In the genomic region with DNA sequence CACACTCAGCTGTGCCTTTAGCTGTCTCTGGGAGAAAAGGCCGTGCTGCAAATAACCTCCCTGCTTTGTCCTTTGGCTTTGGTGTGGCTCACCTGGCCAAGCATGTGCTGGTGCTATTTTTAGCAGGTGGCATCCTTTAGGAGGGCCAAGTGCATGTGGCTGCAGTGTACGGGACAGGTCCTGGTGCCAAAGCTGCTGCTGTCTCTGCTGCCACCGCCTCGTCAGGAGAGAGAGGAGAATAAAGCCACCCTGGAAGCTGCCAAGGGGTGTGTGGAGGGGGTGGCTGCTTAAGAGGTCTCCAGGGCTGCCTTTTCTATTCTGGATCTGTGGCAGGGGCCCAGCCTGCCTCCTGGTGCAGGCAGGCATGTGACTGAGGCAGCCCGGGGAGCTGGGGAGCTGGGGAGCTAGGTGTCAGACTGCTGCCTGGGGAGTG, we compare ENCODE assay signal across 13 cellular contexts. TPM values are rescaled to one million over a fixed set of nuclear protein-coding genes. Genes with fewer than 3 reads are reported as not detected.
DNase-seq lines count a peak whose midpoint lies in the region; ATAC-seq and TF ChIP-seq lines count a peak whose summit lies in the region.
"Had no signal": no experiment of that assay in that cellular context is flagged by ENCODE, and none has a peak within 500 bp of the region (broad histone marks: within the 10 kb centered on the region; RNA-seq: fewer than 3 reads in every experiment).

No MANE protein-coding gene starts in this region.

- no peak for TF ChIP-seq POLR2A in sigmoid colon (IDR thresholded peaks at IDR 0.05)
- no peak for TF ChIP-seq POLR2A in lower leg skin (IDR thresholded peaks at IDR 0.05)

- CTCF ChIA-PET in HEK293 (lab: Yijun Ruan, JAX): no interaction called here

- ATAC-seq in left lobe of liver: peak; percentile 80
- no peak for ATAC-seq in HG02885 (IDR thresholded peaks at IDR 0.05; ENCODE audit: poor library complexity, unreplicated experiment)
- ATAC-seq: WTC11 had no signal

- DNase-seq in left lobe of liver (ENCODE audit: low spot score) (peak; percentile 85), sigmoid colon (peak; percentile 89), NCI-H146 treated with DMSO at 0.1 percent for 48 hours (lab: John Stamatoyannopoulos, UW; ENCODE audit: unreplicated experiment) (no peak), lower leg skin (ENCODE audit: low spot score in 2 of 2) (no peak), NCI-H1436 (lab: John Stamatoyannopoulos, UW) (no peak)
- DNase-seq: MG63, NCI-H510A treated with DMSO at 0.1 percent for 48 hours, SIG-M5 had no signal

- TF ChIP-seq EP300 in sigmoid colon (IDR thresholded peaks at IDR 0.05): peak; percentile 26 to 77 (median 40)

- intact Hi-C loops in dendritic cell treated with granulocyte-macrophage colony-stimulating factor and Interleukin-4, amounts not matched to agents 40 ng/mL and 50 ng/mL, for 4 days (cut with micrococcal nuclease): no loop called here
- intact Hi-C loops in sigmoid colon (cut with DNase I): loop anchor here (10.0 kb wide), 1 partner anchor 256 kb away; a partner anchor contains a TSS
- intact Hi-C loops in lower leg skin (cut with DNase I; ENCODE audit: low total_unique reads): no loop called here

- H3K27me3 Mint-ChIP-seq in dendritic cell treated with granulocyte-macrophage colony-stimulating factor and Interleukin-4, amounts not matched to agents 40 ng/mL and 50 ng/mL, for 4 days: no peaks in the 10 kb centered on the region

- H3K9me3 ChIP-seq in HEK293 (ENCODE audit: control insufficient read depth, insufficient read depth, low read depth, low read length): no peaks in the 10 kb centered on the region
- H3K9me3 ChIP-seq in sigmoid colon: no peaks in the 10 kb centered on the region
- H3K9me3 ChIP-seq: MG63 had no signal

- H3K27ac ChIP-seq in HEK293 (ENCODE audit: extremely low read depth, low read depth, low read length) (no peak overlapping the region), sigmoid colon (peak overlapping the region; percentile 88 to 98 (median 96))

- H3K4me3 Mint-ChIP-seq in dendritic cell treated with granulocyte-macrophage colony-stimulating factor and Interleukin-4, amounts not matched to agents 40 ng/mL and 50 ng/mL, for 4 days: no peak overlapping the region
- H3K4me3 Mint-ChIP-seq: activated T-helper 1 cell treated with anti-CD3 and anti-CD28 coated beads, Interleukin-12 subunit alpha, Interleukin-12 subunit beta, Interleukin-2, Interleukin-4 antibody, amounts not matched to agents 30 ng/mL and 10 ng/mL and 1 ng/mL, durations not matched to agents 14 hours and 24 hours and 36 hours; WTC11 had no signal

- peaks cover under 1% of the 10 kb centered on the region for H3K36me3 Mint-ChIP-seq in dendritic cell treated with granulocyte-macrophage colony-stimulating factor and Interleukin-4, amounts not matched to agents 40 ng/mL and 50 ng/mL, for 4 days (ENCODE audit: low read depth)
- H3K36me3 Mint-ChIP-seq: WTC11 had no signal

- H3K4me1 ChIP-seq in HEK293 (ENCODE audit: control insufficient read depth, insufficient read depth, low read length) (peaks cover 12% of the 10 kb centered on the region), sigmoid colon (peaks cover 0 to 94% (median 84%) of the 10 kb centered on the region in 4 donors)

- peak overlapping the region; percentile 42 for H3K27ac Mint-ChIP-seq in dendritic cell treated with granulocyte-macrophage colony-stimulating factor and Interleukin-4, amounts not matched to agents 40 ng/mL and 50 ng/mL, for 4 days
- H3K27ac Mint-ChIP-seq: activated T-helper 1 cell treated with anti-CD3 and anti-CD28 coated beads, Interleukin-12 subunit alpha, Interleukin-12 subunit beta, Interleukin-2, Interleukin-4 antibody, amounts not matched to agents 30 ng/mL and 10 ng/mL and 1 ng/mL, durations not matched to agents 14 hours and 24 hours and 36 hours; WTC11 had no signal

- no peaks in the 10 kb centered on the region for H3K9me3 Mint-ChIP-seq in dendritic cell treated with granulocyte-macrophage colony-stimulating factor and Interleukin-4, amounts not matched to agents 40 ng/mL and 50 ng/mL, for 4 days
- H3K9me3 Mint-ChIP-seq: activated T-helper 1 cell treated with anti-CD3 and anti-CD28 coated beads, Interleukin-12 subunit alpha, Interleukin-12 subunit beta, Interleukin-2, Interleukin-4 antibody, amounts not matched to agents 30 ng/mL and 10 ng/mL and 1 ng/mL, durations not matched to agents 14 hours and 24 hours and 36 hours; WTC11 had no signal

- POLR2A ChIA-PET in HEK293 (lab: Yijun Ruan, JAX): no interaction called here

- WGBS in sigmoid colon, 2 donors: 37 to 68% methylated on average over 5 of the region's 5 CpGs
- 43 to 54% methylated on average over 5 of the region's 5 CpGs for WGBS in lower leg skin, 2 donors

- H3K36me3 ChIP-seq in HEK293 (ENCODE audit: control insufficient read depth in 2 of 2, insufficient read depth in 1 of 2, low read length in 2 of 2) (no peaks in the 10 kb centered on the region), sigmoid colon (no peaks in the 10 kb centered on the region)
- H3K36me3 ChIP-seq: MG63 had no signal

- H3K27me3 ChIP-seq in sigmoid colon: no peaks in the 10 kb centered on the region
- H3K27me3 ChIP-seq: MG63 had no signal

- no peak overlapping the region for H3K4me3 ChIP-seq in HEK293 (ENCODE audit: low read depth, low read length)
- H3K4me3 ChIP-seq in sigmoid colon: peak overlapping the region in 1 of 4 donors; percentile 11
- H3K4me3 ChIP-seq in lower leg skin (ENCODE audit: low read depth, poor library complexity, severe bottlenecking): no peak overlapping the region
- H3K4me3 ChIP-seq: MG63 had no signal

- TF ChIP-seq CTCF in HEK293 (tag by site-specific recombination; IDR thresholded peaks at IDR 0.05): no peak
- TF ChIP-seq CTCF in sigmoid colon (IDR thresholded peaks at IDR 0.05): no peak
- TF ChIP-seq CTCF in lower leg skin (IDR thresholded peaks at IDR 0.05): no peak

- H3K4me1 Mint-ChIP-seq in dendritic cell treated with granulocyte-macrophage colony-stimulating factor and Interleukin-4, amounts not matched to agents 40 ng/mL and 50 ng/mL, for 4 days (ENCODE audit: low read depth): peaks cover 74% of the 10 kb centered on the region

TF ChIP-seq in HEK293, 187 proteins besides CTCF, POLR2A, EP300 and RAD21:
- no peak for TF ChIP-seq SP2 (tag by site-specific recombination; IDR thresholded peaks at IDR 0.05)
- TF ChIP-seq, protein P1, sequence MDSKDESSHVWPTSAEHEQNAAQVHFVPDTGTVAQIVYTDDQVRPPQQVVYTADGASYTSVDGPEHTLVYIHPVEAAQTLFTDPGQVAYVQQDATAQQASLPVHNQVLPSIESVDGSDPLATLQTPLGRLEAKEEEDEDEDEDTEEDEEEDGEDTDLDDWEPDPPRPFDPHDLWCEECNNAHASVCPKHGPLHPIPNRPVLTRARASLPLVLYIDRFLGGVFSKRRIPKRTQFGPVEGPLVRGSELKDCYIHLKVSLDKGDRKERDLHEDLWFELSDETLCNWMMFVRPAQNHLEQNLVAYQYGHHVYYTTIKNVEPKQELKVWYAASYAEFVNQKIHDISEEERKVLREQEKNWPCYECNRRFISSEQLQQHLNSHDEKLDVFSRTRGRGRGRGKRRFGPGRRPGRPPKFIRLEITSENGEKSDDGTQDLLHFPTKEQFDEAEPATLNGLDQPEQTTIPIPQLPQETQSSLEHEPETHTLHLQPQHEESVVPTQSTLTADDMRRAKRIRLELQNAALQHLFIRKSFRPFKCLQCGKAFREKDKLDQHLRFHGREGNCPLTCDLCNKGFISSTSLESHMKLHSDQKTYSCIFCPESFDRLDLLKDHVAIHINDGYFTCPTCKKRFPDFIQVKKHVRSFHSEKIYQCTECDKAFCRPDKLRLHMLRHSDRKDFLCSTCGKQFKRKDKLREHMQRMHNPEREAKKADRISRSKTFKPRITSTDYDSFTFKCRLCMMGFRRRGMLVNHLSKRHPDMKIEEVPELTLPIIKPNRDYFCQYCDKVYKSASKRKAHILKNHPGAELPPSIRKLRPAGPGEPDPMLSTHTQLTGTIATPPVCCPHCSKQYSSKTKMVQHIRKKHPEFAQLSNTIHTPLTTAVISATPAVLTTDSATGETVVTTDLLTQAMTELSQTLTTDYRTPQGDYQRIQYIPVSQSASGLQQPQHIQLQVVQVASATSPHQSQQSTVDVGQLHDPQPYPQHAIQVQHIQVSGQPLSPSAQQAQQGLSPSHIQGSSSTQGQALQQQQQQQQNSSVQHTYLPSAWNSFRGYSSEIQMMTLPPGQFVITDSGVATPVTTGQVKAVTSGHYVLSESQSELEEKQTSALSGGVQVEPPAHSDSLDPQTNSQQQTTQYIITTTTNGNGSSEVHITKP (tag by site-specific recombination; IDR thresholded peaks at IDR 0.05): peak; percentile 32; the same call in 1 of the 2 replicates
- no peak for TF ChIP-seq ZNF16 (tag by site-specific recombination; IDR thresholded peaks at IDR 0.05; ENCODE audit: low read depth)
- peak; percentile 91 for TF ChIP-seq ZNF335 (tag by site-specific recombination; conservative IDR thresholded peaks at IDR 0.05)
TF ChIP-seq in HEK293: peak in this region for 2.

RNA-seq across cellular contexts. Expression of a gene that starts 6.2 kb away (rescaled TPM):
- 60.0 TPM for total RNA-seq in left lobe of liver
- 100 to 1,000 TPM in 3 of 4 donors, 10 to 100 TPM in 1; 78.9 to 126 (median 108) TPM for total RNA-seq in sigmoid colon
- polyA plus RNA-seq in sigmoid colon: 10 to 100 TPM; 12.7 to 75.3 (median 16.2) TPM
- 10 to 100 TPM; 45.8 to 68.2 (median 54.9) TPM for total RNA-seq in lower leg skin

Comparison
In these comparisons a context has a peak if more than half of its experiments do, and no peak if none do; other contexts are left out.
1. DNase-seq: peak in left lobe of liver (single experiment) and sigmoid colon (single experiment); none in NCI-H146 treated with DMSO at 0.1 percent for 48 hours (single experiment), lower leg skin (0 of 2) and NCI-H1436 (single experiment).